28 cellular contexts compared by ENCODE assay signal in the genomic region with DNA sequence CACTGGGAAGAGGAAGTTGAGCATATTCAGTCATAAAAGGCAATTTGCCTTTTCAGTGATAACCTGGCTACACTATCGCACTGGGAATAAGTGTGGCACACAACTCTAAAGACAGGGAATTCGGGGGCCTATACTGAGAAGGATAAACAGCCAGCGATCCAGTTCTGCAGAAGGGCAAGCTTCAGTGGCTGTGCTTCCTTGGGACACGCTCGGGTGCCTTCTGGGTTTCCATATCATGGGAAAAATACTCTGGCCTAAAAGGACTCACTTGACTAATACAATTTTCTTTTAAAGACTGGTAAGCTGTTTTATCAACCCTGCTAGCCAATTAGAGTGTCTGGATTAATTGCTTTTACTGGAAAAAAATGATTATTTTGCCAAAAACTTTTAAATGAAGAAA. TPM values are rescaled to one million over a fixed set of nuclear protein-coding genes. Genes with fewer than 3 reads are reported as not detected.
"Had no signal": no experiment of that assay in that cellular context is flagged by ENCODE, and none has a peak within 500 bp of the region (broad histone marks: within the 10 kb centered on the region; RNA-seq: fewer than 3 reads in every experiment).

No MANE protein-coding gene starts in this region.

- H3K4me3 ChIP-seq: heart right ventricle, hepatocyte, left ventricle myocardium inferior, lung, ovary, skin epidermis, stomach, testis, thyroid gland, transverse colon, upper lobe of left lung had no signal

- H3K27ac Mint-ChIP-seq: mesothelial cell of epicardium; naive B cell; natural killer cell; progenitor cell of endocrine pancreas; stimulated activated naive B cell treated with anti-CD40 and anti-IgM and Interleukin-4, amounts not matched to agents 10 μg/mL and 1 μg/mL and 100 μg/mL, for 72 hours had no signal

- H3K36me3 ChIP-seq: heart right ventricle, left ventricle myocardium inferior, ovary, stomach, thyroid gland, transverse colon, upper lobe of left lung had no signal

- DNase-seq: heart right ventricle; islet precursor cell; left colon; left ventricle myocardium inferior; mesendoderm; naive B cell; natural killer cell; ovary; retina; right cardiac atrium; stimulated activated CD4-positive, alpha-beta T cell treated with anti-CD3 and anti-CD28 coated beads, Interleukin-12 subunit alpha, Interleukin-12 subunit beta, amount 100 ng/mL, for 4 hours; stimulated activated CD4-positive, alpha-beta T cell treated with anti-CD3 and anti-CD28 coated beads, Interleukin-15, amount 100 ng/mL, for 24 hours; stimulated activated CD4-positive, alpha-beta T cell treated with anti-CD3 and anti-CD28 coated beads, Interleukin-2, amount 100 ng/mL, for 24 hours; stimulated activated CD4-positive, alpha-beta T cell treated with anti-CD3 and anti-CD28 coated beads, Interleukin-4, amount 100 ng/mL, for 1 hour; stimulated activated naive B cell treated with anti-CD40 and anti-IgM and Interleukin-4, amounts not matched to agents 10 μg/mL and 1 μg/mL and 100 μg/mL, for 72 hours; stimulated activated naive CD8-positive, alpha-beta T cell treated with anti-CD3 and anti-CD28 coated beads, Interleukin-15, Interleukin-2, amounts not matched to agents 100 U/mL and 50 U/mL, for 24 hours; stomach; testis; transverse colon; upper lobe of left lung had no signal

- H3K9me3 ChIP-seq: heart right ventricle, left ventricle myocardium inferior, ovary, stomach, testis, thyroid gland, transverse colon, upper lobe of left lung had no signal

- H3K27ac ChIP-seq: heart right ventricle, hepatocyte, left ventricle myocardium inferior, ovary, skin epidermis, stomach, testis, thyroid gland, transverse colon, upper lobe of left lung had no signal

- H3K4me1 Mint-ChIP-seq: naive B cell; natural killer cell; stimulated activated naive B cell treated with anti-CD40 and anti-IgM and Interleukin-4, amounts not matched to agents 10 μg/mL and 1 μg/mL and 100 μg/mL, for 72 hours had no signal

- H3K4me3 Mint-ChIP-seq: mesothelial cell of epicardium; naive B cell; natural killer cell; stimulated activated naive B cell treated with anti-CD40 and anti-IgM and Interleukin-4, amounts not matched to agents 10 μg/mL and 1 μg/mL and 100 μg/mL, for 72 hours had no signal

- H3K36me3 Mint-ChIP-seq: naive B cell; natural killer cell; stimulated activated naive B cell treated with anti-CD40 and anti-IgM and Interleukin-4, amounts not matched to agents 10 μg/mL and 1 μg/mL and 100 μg/mL, for 72 hours had no signal

- H3K4me1 ChIP-seq: heart right ventricle, left ventricle myocardium inferior, stomach, testis, thyroid gland, transverse colon, upper lobe of left lung had no signal

- H3K27me3 Mint-ChIP-seq: naive B cell; progenitor cell of endocrine pancreas; stimulated activated naive B cell treated with anti-CD40 and anti-IgM and Interleukin-4, amounts not matched to agents 10 μg/mL and 1 μg/mL and 100 μg/mL, for 72 hours had no signal

- ATAC-seq: heart right ventricle; left colon; natural killer cell; right cardiac atrium; sciatic nerve; stimulated activated naive B cell treated with anti-CD40 and anti-IgM and Interleukin-4, amounts not matched to agents 10 μg/mL and 1 μg/mL and 100 μg/mL, for 72 hours; stimulated activated naive CD8-positive, alpha-beta T cell treated with anti-CD3 and anti-CD28 coated beads, Interleukin-15, Interleukin-2, amounts not matched to agents 100 U/mL and 50 U/mL, for 24 hours had no signal

- H3K27me3 ChIP-seq: heart right ventricle, hepatocyte, ovary, stomach, testis, thyroid gland, transverse colon, upper lobe of left lung had no signal

RNA-seq across cellular contexts. Expression of a gene that starts 58.5 kb away (rescaled TPM):
- total RNA-seq: mononuclear cell, natural killer cell had no signal
